In genomic region chr17:45906927-45907622, GRCh38 we compare ENCODE assay signal across 19 cellular contexts. TPM values are rescaled to one million over a fixed set of nuclear protein-coding genes. Genes with fewer than 3 reads are reported as not detected.
DNase-seq lines count a peak whose midpoint lies in the region; ATAC-seq and TF ChIP-seq lines count a peak whose summit lies in the region.
"Had no signal": no experiment of that assay in that cellular context is flagged by ENCODE, and none has a peak within 500 bp of the region (broad histone marks: within the 10 kb centered on the region; RNA-seq: fewer than 3 reads in every experiment).

No MANE protein-coding gene starts in this region.

- WGBS in suprapubic skin, result 82% methylated on average over 15 of the region's 15 CpGs

- no peaks in the 10 kb centered on the region for H3K9me3 ChIP-seq in suprapubic skin
- H3K9me3 ChIP-seq: body of pancreas, Caco-2, mucosa of descending colon, neutrophil, thyroid gland had no signal

- no peak for TF ChIP-seq CTCF in nephron progenitor cell (IDR thresholded peaks at IDR 0.05)
- no peak for TF ChIP-seq CTCF in suprapubic skin (IDR thresholded peaks at IDR 0.05)

- no peaks in the 10 kb centered on the region for H3K36me3 ChIP-seq in suprapubic skin
- H3K36me3 ChIP-seq: left ventricle myocardium inferior, neutrophil, thyroid gland, WERI-Rb-1 had no signal

- H3K27me3 ChIP-seq in suprapubic skin, result peaks cover 14% of the 10 kb centered on the region
- H3K27me3 ChIP-seq: thyroid gland had no signal

- peak overlapping the region; percentile 65 for H3K27ac ChIP-seq in temporal lobe (ENCODE audit: low read depth, low read length)
- H3K27ac ChIP-seq in suprapubic skin, result no peak overlapping the region
- H3K27ac ChIP-seq: body of pancreas, left ventricle myocardium inferior, neutrophil, RWPE1, thyroid gland had no signal

- ATAC-seq in activated T-helper 17 cell treated with anti-CD3 and anti-CD28 coated beads, Interleukin-2, amount 50 U/mL, for 72 hours (replicated peaks), result peak; percentile 89
- ATAC-seq: body of pancreas, HepG2, mucosa of descending colon had no signal

- no peak for TF ChIP-seq POLR2A in suprapubic skin (IDR thresholded peaks at IDR 0.05)

- H3K9me3 Mint-ChIP-seq in activated T-helper 17 cell treated with anti-CD3 and anti-CD28 coated beads, Interleukin-2, amount 50 U/mL, for 72 hours, result no peaks in the 10 kb centered on the region
- peaks cover 11% of the 10 kb centered on the region for H3K9me3 Mint-ChIP-seq in nephron progenitor cell

- peak; percentile 23 for DNase-seq in stimulated activated naive CD4-positive, alpha-beta T cell treated with Interleukin-2 at 50 U/mL for 16 hours (lab: John Stamatoyannopoulos, UW)
- DNase-seq in stimulated activated naive CD4-positive, alpha-beta T cell (lab: John Stamatoyannopoulos, UW), result no peak
- no peak for DNase-seq in nephron progenitor cell
- no peak for DNase-seq in suprapubic skin (ENCODE audit: low spot score in 2 of 2)
- no peak for DNase-seq in amygdala (lab: John Stamatoyannopoulos, UW)
- no peak for DNase-seq in AML-193 (lab: John Stamatoyannopoulos, UW)
- DNase-seq: body of pancreas; Caco-2; left ventricle myocardium inferior; mucosa of descending colon; NK-92 treated with Interleukin-12 subunit alpha and Interleukin-12 subunit beta, amount 100 ng/mL, for 24 hours; thyroid gland had no signal

- no peak overlapping the region for H3K4me3 ChIP-seq in suprapubic skin
- H3K4me3 ChIP-seq: body of pancreas, left ventricle myocardium inferior, mucosa of descending colon, thyroid gland had no signal

- peak overlapping the region; percentile 73 for H3K4me3 Mint-ChIP-seq in activated T-helper 17 cell treated with anti-CD3 and anti-CD28 coated beads, Interleukin-2, amount 50 U/mL, for 72 hours
- no peak overlapping the region for H3K4me3 Mint-ChIP-seq in nephron progenitor cell
- H3K4me3 Mint-ChIP-seq: dendritic cell treated with granulocyte-macrophage colony-stimulating factor and Interleukin-4, amounts not matched to agents 40 ng/mL and 50 ng/mL, for 4 days had no signal

- H3K4me1 ChIP-seq in suprapubic skin, result peaks cover 13% of the 10 kb centered on the region
- H3K4me1 ChIP-seq: thyroid gland had no signal

- no peak for TF ChIP-seq EP300 in suprapubic skin (IDR thresholded peaks at IDR 0.05)

- H3K27me3 Mint-ChIP-seq in activated T-helper 17 cell treated with anti-CD3 and anti-CD28 coated beads, Interleukin-2, amount 50 U/mL, for 72 hours, result peaks cover 11% of the 10 kb centered on the region
- peaks cover 48% of the 10 kb centered on the region for H3K27me3 Mint-ChIP-seq in nephron progenitor cell (ENCODE audit: low read depth, poor library complexity)

- H3K4me1 Mint-ChIP-seq in activated T-helper 17 cell treated with anti-CD3 and anti-CD28 coated beads, Interleukin-2, amount 50 U/mL, for 72 hours, result peaks cover 17% of the 10 kb centered on the region
- H3K4me1 Mint-ChIP-seq in nephron progenitor cell, result peaks cover 51% of the 10 kb centered on the region

- peaks cover 5% of the 10 kb centered on the region for H3K36me3 Mint-ChIP-seq in activated T-helper 17 cell treated with anti-CD3 and anti-CD28 coated beads, Interleukin-2, amount 50 U/mL, for 72 hours (ENCODE audit: low read depth)
- peaks cover 1% of the 10 kb centered on the region for H3K36me3 Mint-ChIP-seq in nephron progenitor cell (ENCODE audit: low read depth)

- H3K27ac Mint-ChIP-seq in activated T-helper 17 cell treated with anti-CD3 and anti-CD28 coated beads, Interleukin-2, amount 50 U/mL, for 72 hours, result peak overlapping the region; percentile 83
- H3K27ac Mint-ChIP-seq in nephron progenitor cell, result peak overlapping the region; percentile 7
- H3K27ac Mint-ChIP-seq: dendritic cell treated with granulocyte-macrophage colony-stimulating factor and Interleukin-4, amounts not matched to agents 40 ng/mL and 50 ng/mL, for 4 days had no signal

RNA-seq across cellular contexts. Expression of gene MAPT, which starts 12.7 kb away (rescaled TPM):
- 1 to 10 TPM in 1 of 2 donors, under 1 TPM in 1; 0.63 to 4.9 TPM for total RNA-seq in activated T-helper 17 cell treated with anti-CD3 and anti-CD28 coated beads, Interleukin-2, amount 50 U/mL, for 72 hours
- total RNA-seq in temporal lobe (154 TPM), suprapubic skin (1 to 10 TPM; 3.6 to 6.5 (median 4.5) TPM)

Comparison
In these comparisons a context has a peak if more than half of its experiments do, and no peak if none do; other contexts are left out.
1. RNA of gene MAPT, which starts 12.7 kb away (total RNA-seq): 154 TPM in temporal lobe (single experiment); 3.6 to 6.5 TPM in suprapubic skin and 0.63 to 4.9 TPM in activated T-helper 17 cell treated with anti-CD3 and anti-CD28 coated beads, Interleukin-2, amount 50 U/mL, for 72 hours; every median in the first group is over 10 times any median in the second.